In the genomic region with DNA sequence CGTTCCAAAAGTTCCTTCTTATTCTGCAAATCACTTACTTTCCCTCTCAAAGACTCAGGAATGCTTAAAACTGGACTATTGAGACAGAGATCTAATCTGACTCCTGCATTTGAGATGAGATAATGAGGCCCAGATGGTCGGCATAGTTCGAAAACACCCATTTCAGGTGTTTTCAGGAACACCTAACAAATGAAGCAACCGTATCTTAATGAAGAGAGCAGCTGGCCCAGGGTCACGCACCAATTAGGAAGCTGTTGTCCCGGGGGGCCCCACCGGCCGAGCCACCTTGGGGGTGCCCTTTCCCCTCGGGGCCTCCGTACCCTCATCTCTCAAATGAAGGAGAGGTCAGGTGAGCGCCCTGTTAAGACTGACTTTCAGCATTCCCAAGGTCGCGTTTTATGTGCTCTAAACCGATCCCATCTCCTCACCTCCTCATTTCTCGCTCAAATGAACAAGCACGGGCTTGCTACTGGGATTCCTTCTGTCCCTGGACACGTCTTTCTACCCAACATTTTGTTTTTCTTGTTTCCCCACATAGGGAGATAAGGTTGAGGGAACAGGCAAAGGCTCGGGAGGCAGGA, we compare ENCODE assay signal across 8 cellular contexts. TPM values are rescaled to one million over a fixed set of nuclear protein-coding genes. Genes with fewer than 3 reads are reported as not detected.
DNase-seq lines count a peak whose midpoint lies in the region; ATAC-seq and TF ChIP-seq lines count a peak whose summit lies in the region.

No MANE protein-coding gene starts in this region.

- peaks cover 56% of the 10 kb centered on the region for H3K79me2 ChIP-seq in mammary epithelial cell (ENCODE audit: insufficient read depth, low read length)

- H3K4me1 ChIP-seq in mammary epithelial cell (ENCODE audit: insufficient read depth, low read length) (peaks cover 17% of the 10 kb centered on the region), right lobe of liver (peaks cover 0 to 12% (median 0%) of the 10 kb centered on the region in 4 donors), upper lobe of left lung (peaks cover 27 to 49% (median 36%) of the 10 kb centered on the region in 4 donors)

- peak overlapping the region; percentile 52 for H3K9ac ChIP-seq in mammary epithelial cell (ENCODE audit: insufficient read depth, low read length)

- BruUV-seq in mammary epithelial cell (replicated peaks; lab: Mats Ljungman, UMichigan), result TSS peak; percentile 51

- intact Hi-C loops in mammary epithelial cell (cut with micrococcal nuclease), result loop anchor here (10.0 kb wide), 1 partner anchor 413 kb away; no protein-coding TSS in a partner anchor
- intact Hi-C loops in right lobe of liver (cut with DNase I), result no loop called here

- in situ Hi-C loops in mammary epithelial cell (cut with MboI; ENCODE audit: low sequenced_read_pairs in 2 of 2), result no loop called here
- in situ Hi-C loops in ACHN (cut with HindIII; ENCODE audit: low pct_ligation_motif_present, low pct_unique_long_range_greater_than_20kb, low sequenced_read_pairs), result no loop called here

- ATAC-seq in right lobe of liver (no peak), upper lobe of left lung (ENCODE audit: low FRiP score in 2 of 2) (no peak), GM19324 (IDR thresholded peaks at IDR 0.05; ENCODE audit: low FRiP score, unreplicated experiment) (no peak), HG03520 (IDR thresholded peaks at IDR 0.05; ENCODE audit: unreplicated experiment) (no peak)

- no peak for TF ChIP-seq POLR2A in right lobe of liver (IDR thresholded peaks at IDR 0.05)
- TF ChIP-seq POLR2A in upper lobe of left lung (IDR thresholded peaks at IDR 0.05), result no peak

- H3K4me2 ChIP-seq in mammary epithelial cell (ENCODE audit: insufficient read depth, low read depth, low read length), result peak overlapping the region; percentile 96

- WGBS in mammary epithelial cell (ENCODE audit: low coverage, missing lambda C conversion rate), result 11% methylated on average over 12 of the region's 18 CpGs
- 20% methylated on average over 13 of the region's 18 CpGs for WGBS in right lobe of liver (ENCODE audit: insufficient coverage, low coverage, low lambda C conversion rate, missing lambda C conversion rate)
- 25 to 28% methylated on average over 18 of the region's 18 CpGs for WGBS in upper lobe of left lung, 2 donors

- H2AFZ ChIP-seq in mammary epithelial cell (ENCODE audit: low read depth, low read length), result peak overlapping the region; percentile 91

- H4K20me1 ChIP-seq in mammary epithelial cell (ENCODE audit: insufficient read depth, low read length), result no peaks in the 10 kb centered on the region

- DNase-seq in AG04450 (ENCODE audit: low read depth, low spot score) (no peak), HL-60 (ENCODE audit: low read depth in 1 of 2, low spot score in 1 of 2) (peak in 1 of 2 experiments; percentile 16), mammary epithelial cell (peak; percentile 52), right lobe of liver (peak in 1 of 3 donors; percentile 23), upper lobe of left lung (peak in 1 of 2 donors; percentile 74), ACHN (no peak)

- CTCF ChIA-PET in AG04450 (lab: Charles Lee), result no interaction called here
- CTCF ChIA-PET in mammary epithelial cell (lab: Charles Lee; ENCODE audit: low non-redundant PET), result no interaction called here

- POLR2A ChIA-PET in AG04450 (lab: Yijun Ruan, JAX), result no interaction called here

- H3K9me3 ChIP-seq in AG04450 (ENCODE audit: control insufficient read depth, insufficient read depth, low read length) (no peaks in the 10 kb centered on the region; the same call in 1 of the 2 replicates), mammary epithelial cell (replicated peaks; ENCODE audit: insufficient read depth, low read length) (no peaks in the 10 kb centered on the region), right lobe of liver (no peaks in the 10 kb centered on the region), upper lobe of left lung (no peaks in the 10 kb centered on the region)

- H3K36me3 ChIP-seq in mammary epithelial cell (ENCODE audit: insufficient read depth, low read length) (no peaks in the 10 kb centered on the region), right lobe of liver (no peaks in the 10 kb centered on the region), upper lobe of left lung (peaks cover 0 to 24% (median 9%) of the 10 kb centered on the region in 4 donors)

- peak overlapping the region; percentile 90 for H3K4me3 ChIP-seq in AG04450 (ENCODE audit: low read depth, low read length)
- H3K4me3 ChIP-seq in HL-60 (replicated peaks; ENCODE audit: insufficient read depth, low read length), result peak overlapping the region; percentile 92
- H3K4me3 ChIP-seq in mammary epithelial cell (replicated peaks in 1 of 3; ENCODE audit: insufficient read depth in 1 of 3, low read depth in 2 of 3, low read length in 3 of 3), result peak overlapping the region; percentile 66 to 95 (median 88)
- peak overlapping the region; percentile 75 to 92 (median 81) for H3K4me3 ChIP-seq in right lobe of liver
- H3K4me3 ChIP-seq in upper lobe of left lung, result peak overlapping the region; percentile 82 to 99 (median 94)

- TF ChIP-seq CTCF in AG04450 (IDR thresholded peaks at IDR 0.05; ENCODE audit: low read depth, low read length), result no peak
- TF ChIP-seq CTCF in HL-60 (IDR thresholded peaks at IDR 0.05; ENCODE audit: insufficient read depth, low read length), result no peak
- TF ChIP-seq CTCF in mammary epithelial cell (conservative IDR thresholded peaks at IDR 0.05 in 1 of 2, IDR thresholded peaks at IDR 0.05 in 1 of 2; ENCODE audit: extremely low read depth in 1 of 2, insufficient read depth in 1 of 2, low read depth in 1 of 2, low read length in 2 of 2), result no peak
- no peak for TF ChIP-seq CTCF in right lobe of liver (IDR thresholded peaks at IDR 0.05)
- TF ChIP-seq CTCF in upper lobe of left lung (IDR thresholded peaks at IDR 0.05), result no peak

- H3K27ac ChIP-seq in AG04450 (ENCODE audit: low read depth, low read length) (no peak overlapping the region), HL-60 (replicated peaks) (peak overlapping the region; percentile 67), mammary epithelial cell (ENCODE audit: insufficient read depth, low read depth, low read length) (no peak overlapping the region), right lobe of liver (peak overlapping the region in 1 of 3 donors; percentile 65), upper lobe of left lung (peak overlapping the region in 2 of 4 donors; percentile 89)

- dilution Hi-C loops in mammary epithelial cell (cut with HindIII; ENCODE audit: low sequenced_read_pairs), result no loop called here

- TF ChIP-seq EP300 in upper lobe of left lung (IDR thresholded peaks at IDR 0.05), result no peak

- peaks cover 7% of the 10 kb centered on the region for H3K27me3 ChIP-seq in AG04450 (ENCODE audit: control insufficient read depth, insufficient read depth, low read length)
- no peaks in the 10 kb centered on the region for H3K27me3 ChIP-seq in HL-60 (ENCODE audit: insufficient read depth, poor library complexity, severe bottlenecking)
- H3K27me3 ChIP-seq in mammary epithelial cell (ENCODE audit: insufficient read depth, low read length), result no peaks in the 10 kb centered on the region
- no peaks in the 10 kb centered on the region for H3K27me3 ChIP-seq in right lobe of liver
- H3K27me3 ChIP-seq in upper lobe of left lung, result no peaks in the 10 kb centered on the region

RNA-seq across cellular contexts. Expression of a gene that starts 0.8 kb away (rescaled TPM):
- polyA plus RNA-seq in AG04450 (2011; rRNA removed) (150 and 191 TPM in 2 replicates), mammary epithelial cell (139 TPM)
- 32.3 and 42.5 TPM in 2 replicates for polyA minus RNA-seq in AG04450 (2011; rRNA and poly(A)+ RNA removed)
- total RNA-seq in mammary epithelial cell (100 to 1,000 TPM; 121 to 140 TPM), right lobe of liver (100 to 1,000 TPM in 1 of 6 experiments, 10 to 100 TPM in 5; 63.4 to 108 (median 85.3) TPM), upper lobe of left lung (100 to 1,000 TPM in 5 of 6 donors, 10 to 100 TPM in 1; 98.5 to 267 (median 251) TPM)
- polyA minus RNA-seq in mammary epithelial cell, result 10.5 TPM
